In the genomic region with DNA sequence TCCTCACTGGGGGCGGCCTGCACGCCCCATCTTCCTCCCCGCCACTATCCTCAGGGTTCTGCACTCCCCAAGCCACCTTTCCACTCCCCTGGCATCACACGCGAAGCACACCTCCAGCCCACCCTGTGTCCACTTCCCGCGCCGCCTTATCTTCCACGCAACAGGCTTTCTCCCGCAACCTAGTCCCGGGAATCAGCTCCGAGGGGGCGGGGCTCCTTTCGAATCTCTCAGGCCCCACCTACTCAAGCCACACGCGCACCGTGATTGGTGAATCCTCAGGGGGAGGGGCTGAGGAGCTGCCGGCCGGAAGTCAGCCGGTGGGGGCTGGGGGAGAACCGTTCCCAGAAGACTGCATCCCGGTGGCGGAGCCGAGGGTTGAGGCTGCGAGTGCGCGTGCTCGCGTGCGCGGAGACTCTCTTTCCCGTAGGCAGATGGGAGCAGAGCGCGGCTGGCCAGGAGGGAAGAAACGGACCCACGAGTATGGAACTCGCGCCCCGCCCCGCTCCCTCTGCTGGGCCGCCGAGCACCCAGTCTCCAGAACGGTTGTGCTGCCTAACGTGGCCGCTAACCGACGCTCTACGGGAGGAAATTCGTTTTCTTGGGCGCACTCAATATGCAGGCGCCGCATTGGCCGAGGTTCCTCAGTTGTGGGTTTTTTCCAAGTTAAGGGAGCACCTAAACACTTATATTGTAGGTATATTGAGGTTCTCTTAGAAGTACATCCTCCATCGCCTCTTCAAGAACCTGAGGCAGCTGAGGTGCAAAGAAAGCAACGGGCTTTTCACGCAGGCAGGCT, we compare ENCODE assay signal across 8 cellular contexts. TPM values are rescaled to one million over a fixed set of nuclear protein-coding genes. Genes with fewer than 3 reads are reported as not detected.
DNase-seq lines count a peak whose midpoint lies in the region; ATAC-seq, FAIRE-seq and TF ChIP-seq lines count a peak whose summit lies in the region.

A gene (minus strand): TSS at position 194 of the 796 bp plus-strand sequence.

- peak; percentile 76 for TF ChIP-seq POLR2A in GM12892 (IDR thresholded peaks at IDR 0.05; ENCODE audit: low read depth, low read length)

- H3K4me3 Mint-ChIP-seq in progenitor cell of endocrine pancreas (ENCODE audit: low read depth): peak within 1 kb of the TSS; percentile 98

- DNase-seq in GM12892 (ENCODE audit: insufficient read length): peak; percentile 99
- peak; percentile 97 for DNase-seq in NCI-H146 (lab: John Stamatoyannopoulos, UW)
- DNase-seq in T-helper 1 cell: peak; percentile 80 to 90 (median 87)
- DNase-seq in amniotic stem cell (lab: John Stamatoyannopoulos, UW): peak; percentile 96
- DNase-seq in left cardiac atrium: peak; percentile 97
- peak; percentile 93 for DNase-seq in progenitor cell of endocrine pancreas (ENCODE audit: low spot score, unreplicated experiment)

- FAIRE-seq in GM12892 (lab: Jason Lieb, UNC): peak; percentile 96

- H3K27ac ChIP-seq in urinary bladder (ENCODE audit: low read depth): peak within 1 kb of the TSS; percentile 74

- H3K9me3 Mint-ChIP-seq in progenitor cell of endocrine pancreas (ENCODE audit: low read depth): no peaks in the 10 kb centered on the region

- H3K36me3 Mint-ChIP-seq in progenitor cell of endocrine pancreas (ENCODE audit: insufficient read depth): peaks cover 6% of the 10 kb centered on the region

- ATAC-seq in HG02852 (IDR thresholded peaks at IDR 0.05; ENCODE audit: unreplicated experiment) (peak; percentile 98), left cardiac atrium (peak; percentile 99)

- H3K27ac Mint-ChIP-seq in progenitor cell of endocrine pancreas: peak within 1 kb of the TSS; percentile 94

- no peaks in the 10 kb centered on the region for H3K36me3 ChIP-seq in urinary bladder (ENCODE audit: insufficient read depth)

- H3K4me1 Mint-ChIP-seq in progenitor cell of endocrine pancreas (ENCODE audit: low read depth): peaks cover 18% of the 10 kb centered on the region

- no peaks in the 10 kb centered on the region for H3K27me3 Mint-ChIP-seq in progenitor cell of endocrine pancreas

- intact Hi-C loops in left cardiac atrium (cut with DNase I): no loop called here

- H3K4me3 ChIP-seq in urinary bladder (ENCODE audit: low read depth, low read length): peak within 1 kb of the TSS; percentile 57

- no peaks in the 10 kb centered on the region for H3K4me1 ChIP-seq in urinary bladder (ENCODE audit: insufficient read depth)

- whole genome bisulfite sequencing in urinary bladder: under 1% methylated on average over 56 of the region's 56 CpGs

- peak; percentile 52 for TF ChIP-seq CTCF in progenitor cell of endocrine pancreas (IDR thresholded peaks at IDR 0.05; ENCODE audit: unreplicated experiment)

RNA-seq across cellular contexts. Expression of the gene that starts here (rescaled TPM):
- polyA plus RNA-seq in GM12892 (2012; ENCODE audit: missing spikeins): 2.4 TPM
- 1 to 10 TPM; 2.3 to 2.5 TPM for total RNA-seq in left cardiac atrium
- total RNA-seq in progenitor cell of endocrine pancreas: 26.1 and 29.4 TPM in 2 replicates
- 5.3 TPM for total RNA-seq in urinary bladder
- 6.5 TPM for polyA plus RNA-seq in urinary bladder

Comparison
In these comparisons a context has a peak if more than half of its experiments do, and no peak if none do; other contexts are left out.
1. Peak in every context shown above with its lines: DNase-seq, ATAC-seq, H3K4me3 ChIP-seq and H3K27ac ChIP-seq.